ENCODE assay signal across 13 cellular contexts in genomic region chr12:26156996-26157395, GRCh38. TPM values are rescaled to one million over a fixed set of nuclear protein-coding genes. Genes with fewer than 3 reads are reported as not detected.
A peak's percentile ranks its signal among the peaks of the same experiment; 100 is the strongest.
DNase-seq lines count a peak whose midpoint lies in the region; ATAC-seq, FAIRE-seq and TF ChIP-seq lines count a peak whose summit lies in the region.
"Had no signal": no experiment of that assay in that cellular context is flagged by ENCODE, and none has a peak within 500 bp of the region (broad histone marks: within the 10 kb centered on the region; RNA-seq: fewer than 3 reads in every experiment).

No MANE protein-coding gene starts in this region.

- no peak overlapping the region for H3K27ac Mint-ChIP-seq in CD14-positive monocyte

- H3K9me3 ChIP-seq in GM12878 (replicated peaks; ENCODE audit: control insufficient read depth, insufficient read depth, low read length) (no peaks in the 10 kb centered on the region; the same call in 2 of the 3 replicates), esophagus squamous epithelium (no peaks in the 10 kb centered on the region)
- H3K9me3 ChIP-seq: lower lobe of right lung had no signal

- no peaks in the 10 kb centered on the region for H3K9me3 Mint-ChIP-seq in CD14-positive monocyte

- peaks cover 2% of the 10 kb centered on the region for H3K4me1 Mint-ChIP-seq in CD14-positive monocyte

- H3K4me2 ChIP-seq in GM12878 (ENCODE audit: control insufficient read depth, insufficient read depth), result peak overlapping the region; percentile 88

- no peak for TF ChIP-seq RAD21 in GM12878 (IDR thresholded peaks at IDR 0.05; ENCODE audit: insufficient read depth, low read depth, low read length)

- no peaks in the 10 kb centered on the region for H3K36me3 Mint-ChIP-seq in CD14-positive monocyte

- no peak for TF ChIP-seq CTCF in GM12878 (IDR thresholded peaks at IDR 0.05 in 2 of 3, conservative IDR thresholded peaks at IDR 0.05 in 1 of 3; ENCODE audit: control insufficient read depth in 2 of 3, extremely low read depth in 1 of 3, insufficient read depth in 1 of 3, low read depth in 3 of 3, low read length in 3 of 3)
- TF ChIP-seq CTCF in CD14-positive monocyte (IDR thresholded peaks at IDR 0.05), result no peak
- no peak for TF ChIP-seq CTCF in esophagus squamous epithelium (IDR thresholded peaks at IDR 0.05)

- FAIRE-seq in GM12878 (lab: Jason Lieb, UNC), result no peak
- FAIRE-seq: H54 had no signal

- SMC1A ChIA-PET in GM12878 (lab: Charles Lee; ENCODE audit: uncharacterized antibody, unreplicated experiment), result interaction anchor here (0.5 to 8.1 kb wide), 34 partner anchors 9 to 1005 kb away, joined by 3 to 93 read pairs (median 5); partner anchors contain the start of genes BHLHE41 and SSPN

- 10% methylated on average over 3 of the region's 3 CpGs for WGBS in GM12878 (ENCODE audit: insufficient coverage, insufficient replicate concordance, low lambda C conversion rate, missing lambda C conversion rate)
- 58 to 66% methylated on average over 3 of the region's 3 CpGs for WGBS in esophagus squamous epithelium, 2 donors

- no peak overlapping the region for H3K4me3 Mint-ChIP-seq in CD14-positive monocyte

- H3K4me3 ChIP-seq in GM12878 (peak overlapping the region; percentile 49; the same call in 1 of the 2 replicates), esophagus squamous epithelium (no peak overlapping the region)
- H3K4me3 ChIP-seq: lower lobe of right lung had no signal

- intact Hi-C loops in GM12878 (cut with micrococcal nuclease; ENCODE audit: unreplicated experiment) (loop anchor here (1.0 to 2.0 kb wide), 3 partner anchors 33 to 142 kb away; no protein-coding TSS in a partner anchor), CD14-positive monocyte (cut with micrococcal nuclease) (no loop called here), esophagus squamous epithelium (cut with DNase I) (no loop called here), head of caudate nucleus (cut with DNase I) (no loop called here)

- CTCF ChIA-PET in GM12878 (lab: Yijun Ruan, JAX), result interaction anchor here (0.5 to 7.2 kb wide), 12 partner anchors 17 to 1733 kb away, joined by 3 to 74 read pairs (median 6); partner anchors contain the start of gene BHLHE41

- H3K4me1 ChIP-seq in GM12878 (ENCODE audit: control insufficient read depth, insufficient read depth, low read length) (peaks cover 38% of the 10 kb centered on the region), esophagus squamous epithelium (peaks cover 0 to 11% (median 4%) of the 10 kb centered on the region in 3 donors)
- H3K4me1 ChIP-seq: lower lobe of right lung had no signal

- H4K20me1 ChIP-seq in GM12878 (ENCODE audit: control insufficient read depth, insufficient read depth), result no peaks in the 10 kb centered on the region

- H3K9ac ChIP-seq in GM12878 (ENCODE audit: control insufficient read depth, insufficient read depth, low read length), result peak overlapping the region; percentile 60

- RAD21 ChIA-PET in GM12878 (lab: Charles Lee; ENCODE audit: unreplicated experiment), result interaction anchor here (0.6 to 5.5 kb wide), 20 partner anchors 10 to 571 kb away, joined by 3 to 76 read pairs (median 7); partner anchors contain the start of gene BHLHE41

- no peaks in the 10 kb centered on the region for H3K79me2 ChIP-seq in GM12878 (ENCODE audit: control insufficient read depth, insufficient read depth, low read length)

- H3K27me3 Mint-ChIP-seq in CD14-positive monocyte (ENCODE audit: low read depth in 3 of 3), result peaks cover 1 to 2% (median 2%) of the 10 kb centered on the region in 3 donors

- H3K27ac ChIP-seq in GM12878 (ENCODE audit: control insufficient read depth, insufficient read depth), result peak overlapping the region; percentile 94
- H3K27ac ChIP-seq in esophagus squamous epithelium, result peak overlapping the region in 1 of 4 donors; percentile 22
- H3K27ac ChIP-seq: lower lobe of right lung had no signal

- H2AFZ ChIP-seq in GM12878 (ENCODE audit: control insufficient read depth, low read depth, low read length), result peak overlapping the region; percentile 76

- ATAC-seq in GM18498 (IDR thresholded peaks at IDR 0.05; ENCODE audit: unreplicated experiment) (peak; percentile 25), GM21526 (IDR thresholded peaks at IDR 0.05; ENCODE audit: low FRiP score, unreplicated experiment) (peak; percentile 1), HG03159 (IDR thresholded peaks at IDR 0.05; ENCODE audit: unreplicated experiment) (peak; percentile 32), GM12878 (peak; percentile 25)

- H3K27me3 ChIP-seq in GM12878 (replicated peaks in 1 of 2; ENCODE audit: control insufficient read depth in 2 of 2, insufficient read depth in 2 of 2, low read length in 1 of 2) (no peaks in the 10 kb centered on the region), esophagus squamous epithelium (no peaks in the 10 kb centered on the region)

- no peak for TF ChIP-seq POLR2A in GM12878 (IDR thresholded peaks at IDR 0.05; ENCODE audit: low read depth, low read length)
- no peak for TF ChIP-seq POLR2A in esophagus squamous epithelium (IDR thresholded peaks at IDR 0.05)

- in situ Hi-C loops in GM12878 (cut with MboI), result no loop called here

- TF ChIP-seq EP300 in GM12878 (IDR thresholded peaks at IDR 0.05; ENCODE audit: borderline replicate concordance in 1 of 2, control insufficient read depth in 1 of 2, low read depth in 2 of 2, low read length in 2 of 2), result no peak; a peak in 1 of 4 replicates

- no peaks in the 10 kb centered on the region for H3K36me3 ChIP-seq in GM12878 (ENCODE audit: control insufficient read depth in 2 of 2, insufficient read depth in 2 of 2, low read length in 1 of 2)
- no peaks in the 10 kb centered on the region for H3K36me3 ChIP-seq in esophagus squamous epithelium
- H3K36me3 ChIP-seq: lower lobe of right lung had no signal

- no TSS peak for BruUV-seq in GM12878 (replicated peaks; lab: Mats Ljungman, UMichigan)

- no peak for DNase-seq in GM12878 (ENCODE audit: low read depth, low spot score)
- DNase-seq in activated CD4-positive, alpha-beta T cell treated with anti-CD3 and anti-CD28 coated beads for 4 hours, result no peak
- no peak for DNase-seq in CD14-positive monocyte (ENCODE audit: low spot score)
- DNase-seq in esophagus squamous epithelium (lab: John Stamatoyannopoulos, UW), result no peak
- no peak for DNase-seq in head of caudate nucleus
- DNase-seq: AML-193, lower lobe of right lung, NCI-H510A treated with DMSO at 0.1 percent for 48 hours had no signal

- POLR2A ChIA-PET in GM12878 (lab: Charles Lee), result interaction anchor here (0.8 to 2.6 kb wide), 12 partner anchors 8 to 571 kb away, joined by 3 to 23 read pairs (median 5); no protein-coding TSS in a partner anchor

TF ChIP-seq in GM12878, 131 proteins besides CTCF, POLR2A, EP300 and RAD21 (continues in another document):
- no peak for TF ChIP-seq FOS (IDR thresholded peaks at IDR 0.05; ENCODE audit: borderline replicate concordance, extremely low read depth, insufficient read length)

RNA-seq across cellular contexts. Expression of gene BHLHE41, which starts 32.2 kb away (rescaled TPM):
- total RNA-seq in GM12878 (2013; cell fraction: nucleolus; rRNA removed), result 0.15 TPM in 2 replicates
- not detected in 2 replicates for total RNA-seq in GM12878 (2014; rRNA removed)
- total RNA-seq in GM12878 (2014; rRNA removed; fragmentation: Illumina TruSeq; extraction: Trizol), result 0.04 and 0.14 TPM in 2 replicates
- total RNA-seq in GM12878 (2021), result 0.13 and 0.45 TPM in 2 replicates
- polyA plus RNA-seq in GM12878 (2011; ENCODE audit: low read depth), result 0.17 TPM
- 0.84 and 1.5 TPM in 2 replicates for polyA plus RNA-seq in GM12878 (2011; rRNA removed)
- polyA plus RNA-seq in GM12878 (2011; cell fraction: cytosol; rRNA removed), result 0.48 and 1.2 TPM in 2 replicates
- 0.89 and 1.9 TPM in 2 replicates for polyA plus RNA-seq in GM12878 (2011; cell fraction: nucleus; rRNA removed)
- 0.74 and 1.8 TPM in 2 replicates for polyA plus RNA-seq in GM12878 (2012)
- 0.07 TPM in 1 of 2 replicates, not detected in the other for polyA plus RNA-seq in GM12878 (2014; fragmentation: Illumina TruSeq; extraction: Trizol)
- under 1 TPM; 0.02 to 0.04 TPM for polyA plus RNA-seq in GM12878 (2014; fragmentation: Nextera tagmentation; extraction: Ambion mirVana)
- 0.08 and 0.23 TPM in 2 replicates for polyA plus RNA-seq in GM12878 (2014; rRNA removed)
- not detected for polyA plus RNA-seq in GM12878 (2016; fragmentation: Nextera tagmentation; extraction: Ambion mirVana)
- polyA minus RNA-seq in GM12878 (2011; rRNA and poly(A)+ RNA removed), result 0.41 and 1.2 TPM in 2 replicates
- polyA minus RNA-seq in GM12878 (2011; cell fraction: cytosol; rRNA and poly(A)+ RNA removed), result 0.21 and 0.53 TPM in 2 replicates
- polyA minus RNA-seq in GM12878 (2011; cell fraction: nucleus; rRNA and poly(A)+ RNA removed), result 0.36 and 2.1 TPM in 2 replicates
- not detected for polyA plus RNA-seq in CD14-positive monocyte
- 10 to 100 TPM in 1 of 4 donors, 1 to 10 TPM in 2, under 1 TPM in 1; 0.48 to 14.3 (median 1.7) TPM for total RNA-seq in esophagus squamous epithelium
- total RNA-seq: T-helper 1 cell treated with Interleukin-12 subunit alpha and Interleukin-12 subunit beta and Interleukin-4 antibody, amounts not matched to agents 30 ng/mL and 1 ng/mL, for 36 hours had no signal

RNA-seq across cellular contexts. Expression of gene SSPN, which starts 38.4 kb away (rescaled TPM):
- not detected in 2 replicates for total RNA-seq in GM12878 (2013; cell fraction: nucleolus; rRNA removed)
- 0.05 TPM in 1 of 2 replicates, not detected in the other for total RNA-seq in GM12878 (2014; rRNA removed)
- 0.04 TPM in 1 of 2 replicates, not detected in the other for total RNA-seq in GM12878 (2014; rRNA removed; fragmentation: Illumina TruSeq; extraction: Trizol)
- total RNA-seq in GM12878 (2021), result 0.05 TPM in 1 of 2 replicates, not detected in the other
- 0.18 TPM for polyA plus RNA-seq in GM12878 (2011; ENCODE audit: low read depth)
- polyA plus RNA-seq in GM12878 (2011; rRNA removed), result 0.27 and 0.41 TPM in 2 replicates
- 0.23 and 0.34 TPM in 2 replicates for polyA plus RNA-seq in GM12878 (2011; cell fraction: cytosol; rRNA removed)
- polyA plus RNA-seq in GM12878 (2011; cell fraction: nucleus; rRNA removed), result 0.03 and 0.04 TPM in 2 replicates
- polyA plus RNA-seq in GM12878 (2012), result 0.13 and 0.39 TPM in 2 replicates
- 0.04 TPM in 1 of 2 replicates, not detected in the other for polyA plus RNA-seq in GM12878 (2014; fragmentation: Illumina TruSeq; extraction: Trizol)
- under 1 TPM in 1 of 2 experiments, not detected in 1; 0.35 TPM for polyA plus RNA-seq in GM12878 (2014; fragmentation: Nextera tagmentation; extraction: Ambion mirVana)
- polyA plus RNA-seq in GM12878 (2014; rRNA removed), result not detected in 2 replicates
- polyA plus RNA-seq in GM12878 (2016; fragmentation: Nextera tagmentation; extraction: Ambion mirVana), result under 1 TPM in 1 of 2 experiments, not detected in 1; 0.28 TPM
- polyA minus RNA-seq in GM12878 (2011; rRNA and poly(A)+ RNA removed), result 0.72 TPM in 1 of 2 replicates, not detected in the other
- polyA minus RNA-seq in GM12878 (2011; cell fraction: cytosol; rRNA and poly(A)+ RNA removed), result not detected in 2 replicates
- polyA minus RNA-seq in GM12878 (2011; cell fraction: nucleus; rRNA and poly(A)+ RNA removed), result 0.24 TPM in 1 of 2 replicates, not detected in the other
- under 1 TPM in 1 of 2 donors, not detected in 1; 0.15 TPM for polyA plus RNA-seq in CD14-positive monocyte
- total RNA-seq in esophagus squamous epithelium, result 10 to 100 TPM in 1 of 4 donors, 1 to 10 TPM in 2, under 1 TPM in 1; 0.99 to 11.3 (median 3.1) TPM
- total RNA-seq: T-helper 1 cell treated with Interleukin-12 subunit alpha and Interleukin-12 subunit beta and Interleukin-4 antibody, amounts not matched to agents 30 ng/mL and 1 ng/mL, for 36 hours had no signal
